Comparison of ENCODE assay signal across 8 cellular contexts in genomic region chr10:124708246-124708779, GRCh38. TPM values are rescaled to one million over a fixed set of nuclear protein-coding genes. Genes with fewer than 3 reads are reported as not detected.
DNase-seq lines count a peak whose midpoint lies in the region; ATAC-seq and TF ChIP-seq lines count a peak whose summit lies in the region.

No MANE protein-coding gene starts in this region.

- H3K27ac ChIP-seq in body of pancreas (peak overlapping the region in 3 of 4 donors; percentile 15 to 39 (median 35)), uterus (peak overlapping the region; percentile 84 to 92)

- no peaks in the 10 kb centered on the region for H3K27me3 Mint-ChIP-seq in mesothelial cell of epicardium (ENCODE audit: low read depth)

- 50 to 58% methylated on average over 6 to 9 of the region's 9 CpGs for WGBS in body of pancreas, 2 donors

- peak overlapping the region; percentile 2 for H3K4me3 Mint-ChIP-seq in mesothelial cell of epicardium

- H3K36me3 ChIP-seq in body of pancreas (replicated peaks in 1 of 2; ENCODE audit: insufficient read depth in 1 of 2, low read depth in 2 of 2) (no peaks in the 10 kb centered on the region), uterus (no peaks in the 10 kb centered on the region)

- H3K4me1 ChIP-seq in body of pancreas (peaks cover 39% of the 10 kb centered on the region), uterus (peaks cover 41 to 64% of the 10 kb centered on the region in 2 donors)

- intact Hi-C loops in Right ventricle myocardium inferior (cut with DNase I) (no loop called here), left ventricle myocardium superior (cut with micrococcal nuclease) (no loop called here), body of pancreas (cut with DNase I) (no loop called here), uterus (cut with DNase I; ENCODE audit: low total_unique reads) (no loop called here)

- peaks cover 55% of the 10 kb centered on the region for H3K4me1 Mint-ChIP-seq in mesothelial cell of epicardium

- ATAC-seq in Right ventricle myocardium inferior (no peak), left ventricle myocardium superior (no peak), body of pancreas (peak; percentile 27), GM18909 (IDR thresholded peaks at IDR 0.05; ENCODE audit: poor library complexity, unreplicated experiment) (no peak)

- H3K9me3 ChIP-seq in body of pancreas, result no peaks in the 10 kb centered on the region
- H3K9me3 ChIP-seq in uterus, result no peaks in the 10 kb centered on the region

- no peaks in the 10 kb centered on the region for H3K9me3 Mint-ChIP-seq in mesothelial cell of epicardium

- TF ChIP-seq CTCF in body of pancreas (IDR thresholded peaks at IDR 0.05) (no peak), mesothelial cell of epicardium (IDR thresholded peaks at IDR 0.05; ENCODE audit: unreplicated experiment) (no peak), uterus (IDR thresholded peaks at IDR 0.05) (no peak)

- H3K27ac Mint-ChIP-seq in mesothelial cell of epicardium, result peak overlapping the region; percentile 94

- TF ChIP-seq POLR2A in body of pancreas (IDR thresholded peaks at IDR 0.05), result no peak
- TF ChIP-seq POLR2A in uterus (IDR thresholded peaks at IDR 0.05), result no peak

- DNase-seq in Right ventricle myocardium inferior (ENCODE audit: missing footprints) (peak; percentile 57), left ventricle myocardium superior (no peak), body of pancreas (no peak), mesothelial cell of epicardium (ENCODE audit: low spot score in 2 of 2, unreplicated experiment in 2 of 2) (no peak), uterus (no peak), DMS114 treated with DMSO at 0.1 percent for 48 hours (lab: John Stamatoyannopoulos, UW; ENCODE audit: unreplicated experiment) (no peak), SW480 (ENCODE audit: low spot score) (no peak)

- H3K27me3 ChIP-seq in body of pancreas (no peaks in the 10 kb centered on the region), uterus (no peaks in the 10 kb centered on the region)

- no peaks in the 10 kb centered on the region for H3K36me3 Mint-ChIP-seq in mesothelial cell of epicardium

- no peak overlapping the region for H3K4me3 ChIP-seq in body of pancreas
- H3K4me3 ChIP-seq in uterus, result no peak overlapping the region

RNA-seq across cellular contexts. Expression of gene FAM53B, which starts 35.9 kb away (rescaled TPM):
- total RNA-seq in Right ventricle myocardium inferior (41.2 TPM), left ventricle myocardium superior (45.3 TPM), body of pancreas (10 to 100 TPM; 17.1 to 21.1 TPM), mesothelial cell of epicardium (40.7 to 43.0 TPM (median 42.0 TPM) in 3 replicates), uterus (10 to 100 TPM; 10.9 to 94.3 (median 67.8) TPM)
